Comparison of ENCODE assay signal across 22 cellular contexts in genomic region chr9:97858826-97859225, GRCh38. TPM values are rescaled to one million over a fixed set of nuclear protein-coding genes. Genes with fewer than 3 reads are reported as not detected.
"Had no signal": no experiment of that assay in that cellular context is flagged by ENCODE, and none has a peak within 500 bp of the region (broad histone marks: within the 10 kb centered on the region; RNA-seq: fewer than 3 reads in every experiment).

No MANE protein-coding gene starts in this region.

- DNase-seq: NCI-H1048, NCI-H1105, NCI-H1417 treated with DMSO at 0.1 percent for 48 hours, NCI-H146, NCI-H187, NCI-H2029, NCI-H2081 treated with DMSO at 0.1 percent for 48 hours, NCI-H2171, NCI-H226, NCI-H446, NCI-H510A, NCI-H524 treated with DMSO at 0.1 percent for 48 hours, NCI-H69, NCI-H774, PC-3, SHP77, SK-N-SH, SW 1271 had no signal

- ATAC-seq: Panc1, PC-3 had no signal

RNA-seq across cellular contexts. Expression of gene FOXE1, which starts 5.8 kb away (rescaled TPM):
- total RNA-seq: LHCN-M2, MCF 10A, OCI-LY7, PC-3 had no signal
